ENCODE assay signal across 9 cellular contexts in genomic region chr13:51444922-51445321, GRCh38. TPM values are rescaled to one million over a fixed set of nuclear protein-coding genes. Genes with fewer than 3 reads are reported as not detected.
DNase-seq lines count a peak whose midpoint lies in the region; ATAC-seq and TF ChIP-seq lines count a peak whose summit lies in the region.
"Had no signal": no experiment of that assay in that cellular context is flagged by ENCODE, and none has a peak within 500 bp of the region (broad histone marks: within the 10 kb centered on the region; RNA-seq: fewer than 3 reads in every experiment).

No MANE protein-coding gene starts in this region.

- H3K27me3 ChIP-seq in DND-41 (ENCODE audit: insufficient read depth, low read length, poor library complexity) (no peaks in the 10 kb centered on the region), neural cell (ENCODE audit: insufficient read depth, low read depth, low read length) (no peaks in the 10 kb centered on the region)

- DNase-seq in DND-41, result no peak
- DNase-seq in NAMALWA (ENCODE audit: low spot score), result peak; percentile 18
- peak; percentile 81 for DNase-seq in choroid plexus epithelial cell (ENCODE audit: low read depth)
- DNase-seq in NCI-H510A treated with DMSO at 0.1 percent for 48 hours (lab: John Stamatoyannopoulos, UW), result no peak
- DNase-seq in COLO668 (lab: John Stamatoyannopoulos, UW; ENCODE audit: unreplicated experiment), result no peak
- DNase-seq in omental fat pad (ENCODE audit: low spot score), result no peak
- DNase-seq: activated T-cell treated with anti-CD3 and anti-CD28 coated beads, Interleukin-2, amount 50 U/mL, for 72 hours had no signal

- H3K4me2 ChIP-seq in DND-41 (ENCODE audit: insufficient read depth, low read length) (no peak overlapping the region), neural cell (ENCODE audit: low read length) (no peak overlapping the region)

- ATAC-seq in DND-41 (ENCODE audit: insufficient read depth, low read depth) (no peak), HG02588 (IDR thresholded peaks at IDR 0.05; ENCODE audit: unreplicated experiment) (no peak), omental fat pad (ENCODE audit: low FRiP score) (no peak)
- ATAC-seq: activated T-cell treated with anti-CD3 and anti-CD28 coated beads, Interleukin-2, amount 50 U/mL, for 72 hours had no signal

- no peaks in the 10 kb centered on the region for H3F3A ChIP-seq in neural cell (ENCODE audit: insufficient read depth, low read length, poor library complexity, severe bottlenecking)

- TF ChIP-seq CTCF in DND-41 (IDR thresholded peaks at IDR 0.05; ENCODE audit: borderline replicate concordance, extremely low read depth, low read length, poor library complexity, severe bottlenecking), result peak; percentile 46
- TF ChIP-seq CTCF in choroid plexus epithelial cell (conservative IDR thresholded peaks at IDR 0.05; ENCODE audit: low read depth, low read length), result peak; percentile 46
- TF ChIP-seq CTCF in neural cell (IDR thresholded peaks at IDR 0.05; ENCODE audit: poor library complexity, severe bottlenecking), result peak; percentile 44
- no peak for TF ChIP-seq CTCF in omental fat pad (IDR thresholded peaks at IDR 0.05)

- H4K20me1 ChIP-seq in DND-41 (ENCODE audit: insufficient read depth, low read length) (no peaks in the 10 kb centered on the region), neural cell (ENCODE audit: insufficient read depth) (no peaks in the 10 kb centered on the region)

- H3K36me3 ChIP-seq in DND-41 (ENCODE audit: insufficient read depth, low read length) (peaks cover 21% of the 10 kb centered on the region), neural cell (ENCODE audit: insufficient read depth, low read length) (no peaks in the 10 kb centered on the region)

- no peak overlapping the region for H2AFZ ChIP-seq in DND-41 (ENCODE audit: low read depth, low read length)
- no peak overlapping the region for H2AFZ ChIP-seq in neural cell (ENCODE audit: low read depth, low read length)

- no peak for TF ChIP-seq EP300 in neural cell (conservative IDR thresholded peaks at IDR 0.05; ENCODE audit: poor library complexity, severe bottlenecking)

- no peaks in the 10 kb centered on the region for H3K9me2 ChIP-seq in neural cell (ENCODE audit: insufficient read depth, low read length)

- H3K9me3 ChIP-seq in DND-41 (ENCODE audit: insufficient read depth, low read length, severe bottlenecking) (no peaks in the 10 kb centered on the region), neural cell (ENCODE audit: low read length) (no peaks in the 10 kb centered on the region)

- no peak overlapping the region for H3K4me3 ChIP-seq in DND-41 (ENCODE audit: low read depth in 1 of 2, low read length in 2 of 2)
- no peak overlapping the region for H3K4me3 ChIP-seq in choroid plexus epithelial cell (ENCODE audit: low read depth, low read length)
- no peak overlapping the region for H3K4me3 ChIP-seq in neural cell (ENCODE audit: low read length)

- peak; percentile 54 for TF ChIP-seq RAD21 in neural cell (conservative IDR thresholded peaks at IDR 0.05)

- H3K4me1 ChIP-seq in DND-41 (ENCODE audit: insufficient read depth, low read length), result peaks cover under 1% of the 10 kb centered on the region; the same call in 1 of the 2 replicates

- H3K79me2 ChIP-seq in DND-41 (ENCODE audit: insufficient read depth, low read length) (no peaks in the 10 kb centered on the region), neural cell (replicated peaks; ENCODE audit: insufficient read depth, low read length) (no peaks in the 10 kb centered on the region)

- H3K9ac ChIP-seq in DND-41 (ENCODE audit: low read depth, low read length) (no peak overlapping the region), neural cell (ENCODE audit: low read length) (no peak overlapping the region)

- H3K27ac ChIP-seq in DND-41 (ENCODE audit: low read length) (no peak overlapping the region), neural cell (ENCODE audit: low read length) (no peak overlapping the region)

TF ChIP-seq in neural cell, 6 proteins besides CTCF, POLR2A, EP300 and RAD21:
- TF ChIP-seq TAF1 (IDR thresholded peaks at IDR 0.05; ENCODE audit: low read depth) (no peak), SMC3 (conservative IDR thresholded peaks at IDR 0.05; ENCODE audit: poor library complexity) (peak; percentile 42)

RNA-seq across cellular contexts. Expression of gene INTS6, which starts 7.9 kb away (rescaled TPM):
- polyA plus RNA-seq in neural cell, result 22.6 and 31.1 TPM in 2 replicates
- polyA minus RNA-seq in neural cell, result 73.5 and 80.3 TPM in 2 replicates
- total RNA-seq in omental fat pad, result 10 to 100 TPM; 31.3 to 69.7 (median 40.0) TPM

Comparison
In these comparisons a context has a peak if more than half of its experiments do, and no peak if none do; other contexts are left out.
1. DNase-seq: peak in NAMALWA (single experiment) and choroid plexus epithelial cell (single experiment); none in DND-41 (single experiment), NCI-H510A treated with DMSO at 0.1 percent for 48 hours (single experiment), COLO668 (single experiment) and omental fat pad (single experiment).
2. CTCF ChIP-seq: peak in DND-41 (single experiment), choroid plexus epithelial cell (single experiment) and neural cell (single experiment); none in omental fat pad (0 of 3).